Comparison of ENCODE assay signal across 16 cellular contexts in genomic region chr18:76503999-76504398, GRCh38.
"Had no signal": no experiment of that assay in that cellular context is flagged by ENCODE, and none has a peak within 500 bp of the region (broad histone marks: within the 10 kb centered on the region; RNA-seq: fewer than 3 reads in every experiment).

No MANE protein-coding gene starts in this region.

- DNase-seq: activated CD4-positive, alpha-beta T cell treated with anti-CD3 and anti-CD28 coated beads, Interleukin-2, amount 10 ng/mL, durations not matched to agents 7 days and 5 days; activated CD8-positive, alpha-beta memory T cell treated with anti-CD3 and anti-CD28 coated beads for 24 hours; activated gamma-delta T cell treated with Interleukin-2 at 50 U/mL for 16 hours; dorsolateral prefrontal cortex; erythroblast; natural killer cell; pancreas; stimulated activated CD4-positive, alpha-beta T cell treated with anti-CD3 and anti-CD28 coated beads, Interleukin-2, amount 100 ng/mL, for 48 hours; stimulated activated naive B cell treated with anti-CD40 and anti-IgM and Interleukin-4, amounts not matched to agents 10 μg/mL and 1 μg/mL and 100 μg/mL, for 72 hours; SW 1271; thyroid gland had no signal

- H3K9me3 Mint-ChIP-seq: activated CD4-positive, alpha-beta T cell treated with anti-CD3 and anti-CD28 coated beads, Interleukin-2, amount 10 ng/mL, durations not matched to agents 7 days and 5 days; natural killer cell; stimulated activated naive B cell treated with anti-CD40 and anti-IgM and Interleukin-4, amounts not matched to agents 10 μg/mL and 1 μg/mL and 100 μg/mL, for 72 hours; T-helper 2 cell treated with Interferon-gamma antibody and Interleukin-4, amounts not matched to agents 5 μg/mL and 100 μg/mL, for 36 hours had no signal

- H3K36me3 Mint-ChIP-seq: activated naive CD8-positive, alpha-beta T cell; natural killer cell had no signal

- H3K27me3 Mint-ChIP-seq: activated naive CD8-positive, alpha-beta T cell had no signal

- H3K4me3 Mint-ChIP-seq: activated CD4-positive, alpha-beta T cell treated with anti-CD3 and anti-CD28 coated beads, Interleukin-2, amount 10 ng/mL, durations not matched to agents 7 days and 5 days; activated naive CD8-positive, alpha-beta T cell; memory B cell; natural killer cell; stimulated activated naive B cell treated with anti-CD40 and anti-IgM and Interleukin-4, amounts not matched to agents 10 μg/mL and 1 μg/mL and 100 μg/mL, for 72 hours; T-helper 2 cell treated with Interferon-gamma antibody and Interleukin-4, amounts not matched to agents 5 μg/mL and 100 μg/mL, for 36 hours had no signal

- H3K27ac ChIP-seq: pancreas, thyroid gland had no signal

- H3K4me1 Mint-ChIP-seq: activated CD4-positive, alpha-beta T cell treated with anti-CD3 and anti-CD28 coated beads, Interleukin-2, amount 10 ng/mL, durations not matched to agents 7 days and 5 days had no signal

- H3K4me1 ChIP-seq: pancreas had no signal

- FAIRE-seq: pancreas, urothelium cell line had no signal

- H3K27ac Mint-ChIP-seq: activated CD4-positive, alpha-beta T cell treated with anti-CD3 and anti-CD28 coated beads, Interleukin-2, amount 10 ng/mL, durations not matched to agents 7 days and 5 days; activated naive CD8-positive, alpha-beta T cell; memory B cell; natural killer cell; T-helper 2 cell treated with Interferon-gamma antibody and Interleukin-4, amounts not matched to agents 5 μg/mL and 100 μg/mL, for 36 hours had no signal

- H3K36me3 ChIP-seq: left lung, pancreas, thyroid gland had no signal

- H3K27me3 ChIP-seq: dorsolateral prefrontal cortex, left lung, pancreas, thyroid gland had no signal

- H3K9me3 ChIP-seq: left lung, pancreas, thyroid gland had no signal

- H3K4me3 ChIP-seq: dorsolateral prefrontal cortex, left lung, pancreas, thyroid gland had no signal

- ATAC-seq: natural killer cell; stimulated activated naive B cell treated with anti-CD40 and anti-IgM and Interleukin-4, amounts not matched to agents 10 μg/mL and 1 μg/mL and 100 μg/mL, for 72 hours had no signal
